Comparison of ENCODE assay signal across 21 cellular contexts in the genomic region with DNA sequence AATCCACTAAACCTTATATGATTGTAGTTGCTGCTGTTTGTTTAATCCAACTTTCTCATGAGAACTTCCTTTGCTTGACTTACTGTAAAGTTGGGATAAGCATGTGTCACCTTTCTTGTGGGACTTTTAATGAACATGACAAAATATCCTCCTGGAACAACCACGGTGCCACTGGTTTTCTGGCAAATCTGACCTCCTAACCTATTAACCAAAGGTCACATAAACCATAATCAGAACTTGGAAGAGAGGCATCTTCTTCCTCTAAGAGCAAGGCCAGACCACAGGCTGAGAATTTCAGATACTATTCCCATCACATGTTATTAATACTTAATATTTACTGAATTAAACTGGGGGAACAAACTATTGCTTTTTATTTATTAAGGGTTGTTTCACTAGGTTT. TPM values are rescaled to one million over a fixed set of nuclear protein-coding genes. Genes with fewer than 3 reads are reported as not detected.
DNase-seq lines count a peak whose midpoint lies in the region; ATAC-seq and TF ChIP-seq lines count a peak whose summit lies in the region.
"Had no signal": no experiment of that assay in that cellular context is flagged by ENCODE, and none has a peak within 500 bp of the region (broad histone marks: within the 10 kb centered on the region; RNA-seq: fewer than 3 reads in every experiment).

No MANE protein-coding gene starts in this region.

- H3K27ac ChIP-seq in IMR-90 (ENCODE audit: insufficient read depth, low read length) (no peak overlapping the region), muscle layer of duodenum (ENCODE audit: low read length) (peak overlapping the region; percentile 95), thoracic aorta (peak overlapping the region; percentile 8 to 90)
- H3K27ac ChIP-seq: cardiac muscle cell, neural progenitor cell had no signal

- H3K4me1 ChIP-seq in IMR-90 (ENCODE audit: control insufficient read depth, insufficient read depth, low read length) (peaks cover 2% of the 10 kb centered on the region; the same call in 1 of the 2 replicates), muscle layer of duodenum (ENCODE audit: control insufficient read depth in 1 of 2, insufficient read depth in 2 of 2, low read length in 2 of 2) (peaks cover 9 to 35% of the 10 kb centered on the region in 2 donors), thoracic aorta (ENCODE audit: control insufficient read depth in 1 of 2, low read depth in 2 of 2) (peaks cover 16 to 62% of the 10 kb centered on the region in 2 donors)

- no peak overlapping the region for H3K14ac ChIP-seq in IMR-90 (replicated peaks; ENCODE audit: low read depth, low read length)

- peaks cover 8% of the 10 kb centered on the region for H3K36me3 Mint-ChIP-seq in chondrocyte (ENCODE audit: low read depth)
- H3K36me3 Mint-ChIP-seq: activated naive CD8-positive, alpha-beta T cell treated with anti-CD3 and anti-CD28 coated beads for 36 hours; neural progenitor cell had no signal

- H3K27ac Mint-ChIP-seq in chondrocyte (ENCODE audit: unreplicated experiment), result no peak overlapping the region
- H3K27ac Mint-ChIP-seq: activated CD8-positive, alpha-beta T cell treated with anti-CD3 and anti-CD28 coated beads for 36 hours; activated naive CD8-positive, alpha-beta T cell treated with anti-CD3 and anti-CD28 coated beads for 36 hours; B cell; neural progenitor cell had no signal

- no peaks in the 10 kb centered on the region for H4K20me1 ChIP-seq in IMR-90 (ENCODE audit: insufficient read depth, low read length)

- H3K23ac ChIP-seq in IMR-90 (ENCODE audit: low read depth, low read length), result no peak overlapping the region

- no peak overlapping the region for H2BK15ac ChIP-seq in IMR-90 (ENCODE audit: low read depth, low read length)

- H3K4ac ChIP-seq in IMR-90 (ENCODE audit: low read depth, low read length), result no peak overlapping the region

- H4K5ac ChIP-seq in IMR-90 (ENCODE audit: low read depth, low read length), result no peak overlapping the region

- no peaks in the 10 kb centered on the region for H3K79me1 ChIP-seq in IMR-90 (ENCODE audit: low read depth in 1 of 2, low read length in 2 of 2)

- ATAC-seq in IMR-90 (ENCODE audit: low read depth) (no peak), thoracic aorta (ENCODE audit: insufficient number of reproducible peaks, low FRiP score, low read depth) (no peak)
- ATAC-seq: activated CD8-positive, alpha-beta T cell treated with anti-CD3 and anti-CD28 coated beads for 36 hours had no signal

- H3K27me3 Mint-ChIP-seq in chondrocyte (ENCODE audit: low read depth), result no peaks in the 10 kb centered on the region

- peak overlapping the region; percentile 89 for H3K4me3 Mint-ChIP-seq in chondrocyte (ENCODE audit: unreplicated experiment)
- H3K4me3 Mint-ChIP-seq: activated CD8-positive, alpha-beta T cell treated with anti-CD3 and anti-CD28 coated beads for 36 hours; activated naive CD8-positive, alpha-beta T cell treated with anti-CD3 and anti-CD28 coated beads for 36 hours; B cell; neural progenitor cell had no signal

- TF ChIP-seq RAD21 in IMR-90 (IDR thresholded peaks at IDR 0.05; ENCODE audit: low read length), result no peak

- H2BK20ac ChIP-seq in IMR-90 (ENCODE audit: low read depth, low read length), result no peak overlapping the region

- peaks cover 2% of the 10 kb centered on the region; the same call in 1 of the 2 replicates for H3K27me3 ChIP-seq in IMR-90 (ENCODE audit: control insufficient read depth, insufficient read depth, low read length)
- no peaks in the 10 kb centered on the region for H3K27me3 ChIP-seq in muscle layer of duodenum (ENCODE audit: low read depth, low read length)
- no peaks in the 10 kb centered on the region for H3K27me3 ChIP-seq in thoracic aorta (replicated peaks; ENCODE audit: insufficient read depth)

- 0 out of 2 replicates have a peak overlapping the region, but pooled peaks have one; percentile 36 for H3K4me2 ChIP-seq in IMR-90 (ENCODE audit: low read depth, low read length)
- H3K4me2 ChIP-seq: neural progenitor cell had no signal

- no peak overlapping the region for H3K56ac ChIP-seq in IMR-90 (ENCODE audit: extremely low read depth, insufficient read depth, low read length)

- H3K18ac ChIP-seq in IMR-90 (ENCODE audit: low read depth, low read length), result no peak overlapping the region

- H3K9ac ChIP-seq in IMR-90 (ENCODE audit: low read depth, low read length), result no peak overlapping the region
- H3K9ac ChIP-seq: neural progenitor cell had no signal

- no peak overlapping the region for H4K91ac ChIP-seq in IMR-90 (ENCODE audit: insufficient read depth, low read depth, low read length)

- no peak overlapping the region for H3K4me3 ChIP-seq in IMR-90 (ENCODE audit: insufficient read depth, low read depth, low read length)
- H3K4me3 ChIP-seq in muscle layer of duodenum (ENCODE audit: low read depth in 1 of 2, low read length in 2 of 2), result peak overlapping the region; percentile 81 to 97
- H3K4me3 ChIP-seq in thoracic aorta, result peak overlapping the region; percentile 94
- H3K4me3 ChIP-seq: cardiac muscle cell, MG63, neural progenitor cell had no signal

- peaks cover 5% of the 10 kb centered on the region; the same call in 1 of the 2 replicates for H3K9me1 ChIP-seq in IMR-90 (ENCODE audit: insufficient read depth, low read length)

- no peak for DNase-seq in IMR-90
- DNase-seq in chondrocyte (ENCODE audit: low spot score), result no peak
- no peak for DNase-seq in thoracic aorta (ENCODE audit: low spot score)
- no peak for DNase-seq in cerebellum (ENCODE audit: low spot score)
- DNase-seq in stimulated activated CD4-positive, alpha-beta T cell treated with anti-CD3 and anti-CD28 coated beads, Interleukin-1b, Interleukin-23, amount 100 ng/mL, for 48 hours, result no peak
- no peak for DNase-seq in glomerular visceral epithelial cell (ENCODE audit: extremely low spot score)
- DNase-seq: activated CD8-positive, alpha-beta T cell treated with anti-CD3 and anti-CD28 coated beads for 36 hours; activated naive CD8-positive, alpha-beta T cell treated with anti-CD3 and anti-CD28 coated beads for 36 hours; activated T-cell treated with anti-CD3 and anti-CD28 coated beads, Interleukin-2, amount 50 U/mL, for 48 hours; foreskin fibroblast; mesenchymal stem cell; MG63; NCI-H187 treated with DMSO at 0.1 percent for 48 hours; NCI-H446 treated with DMSO at 0.1 percent for 48 hours; retina; SHP77; stimulated activated CD4-positive, alpha-beta T cell treated with anti-CD3 and anti-CD28 coated beads, Interleukin-2, amount 100 ng/mL, for 48 hours had no signal

- intact Hi-C loops in IMR-90 (cut with micrococcal nuclease), result no loop called here

- no peak overlapping the region for H2BK120ac ChIP-seq in IMR-90 (ENCODE audit: low read depth, low read length)

- peaks cover 7% of the 10 kb centered on the region; the same call in 1 of the 2 replicates for H3K36me3 ChIP-seq in IMR-90 (ENCODE audit: control insufficient read depth, insufficient read depth, low read length)
- peaks cover 10% of the 10 kb centered on the region in 2 donors for H3K36me3 ChIP-seq in muscle layer of duodenum (ENCODE audit: control insufficient read depth in 1 of 2, insufficient read depth in 2 of 2, low read length in 2 of 2)
- peaks cover 3% of the 10 kb centered on the region for H3K36me3 ChIP-seq in thoracic aorta
- H3K36me3 ChIP-seq: cardiac muscle cell, MG63, neural progenitor cell had no signal

- no peak overlapping the region for H2BK5ac ChIP-seq in IMR-90 (ENCODE audit: low read depth, low read length, poor library complexity, severe bottlenecking)

- CTCF ChIA-PET in IMR-90 (lab: Yijun Ruan, JAX), result no interaction called here

- no peak for TF ChIP-seq CTCF in IMR-90 (conservative IDR thresholded peaks at IDR 0.05; ENCODE audit: low read depth, low read length)
- TF ChIP-seq CTCF in chondrocyte (IDR thresholded peaks at IDR 0.05), result no peak
- no peak for TF ChIP-seq CTCF in thoracic aorta (IDR thresholded peaks at IDR 0.05)

- no peak for TF ChIP-seq POLR2A in IMR-90 (IDR thresholded peaks at IDR 0.05; ENCODE audit: low read depth, low read length)

- H3K9me3 Mint-ChIP-seq in chondrocyte (ENCODE audit: low read depth), result no peaks in the 10 kb centered on the region
- H3K9me3 Mint-ChIP-seq: activated CD8-positive, alpha-beta T cell treated with anti-CD3 and anti-CD28 coated beads for 36 hours; activated naive CD8-positive, alpha-beta T cell treated with anti-CD3 and anti-CD28 coated beads for 36 hours; neural progenitor cell had no signal

- H4K8ac ChIP-seq in IMR-90 (ENCODE audit: low read depth in 2 of 2, low read length in 2 of 2), result no peak overlapping the region

- no TSS peak for BruUV-seq in IMR-90 (replicated peaks; lab: Mats Ljungman, UMichigan)

- peaks cover 62% of the 10 kb centered on the region for H3K4me1 Mint-ChIP-seq in chondrocyte (ENCODE audit: low read depth)

- in situ Hi-C loops in IMR-90 (cut with MboI; ENCODE audit: low sequenced_read_pairs), result no loop called here

- H2AK5ac ChIP-seq in IMR-90 (ENCODE audit: low read depth, low read length), result no peak overlapping the region

- H2AK9ac ChIP-seq in IMR-90 (replicated peaks; ENCODE audit: low read depth, low read length, poor library complexity), result no peak overlapping the region

- no peak overlapping the region for H2AFZ ChIP-seq in IMR-90 (replicated peaks; ENCODE audit: low read length, poor library complexity)
- H2AFZ ChIP-seq: neural progenitor cell had no signal

- H3K9me3 ChIP-seq in IMR-90 (ENCODE audit: control insufficient read depth, insufficient read depth, low read length), result no peaks in the 10 kb centered on the region
- no peaks in the 10 kb centered on the region for H3K9me3 ChIP-seq in muscle layer of duodenum (ENCODE audit: control insufficient read depth in 1 of 2, low read length in 2 of 2)
- no peaks in the 10 kb centered on the region for H3K9me3 ChIP-seq in thoracic aorta
- H3K9me3 ChIP-seq: MG63 had no signal

- POLR2A ChIA-PET in IMR-90 (lab: Charles Lee; ENCODE audit: unreplicated experiment), result no interaction called here

- dilution Hi-C loops in IMR-90 (cut with HindIII; ENCODE audit: low sequenced_read_pairs, unreplicated experiment), result no loop called here

- WGBS in IMR-90 (ENCODE audit: extremely low coverage in 2 of 2, insufficient read length in 1 of 2), 2 experiments, result no CpG with 5 or more reads among the region's 1 CpG

TF ChIP-seq in IMR-90, 13 proteins besides CTCF, POLR2A, EP300 and RAD21:
- TF ChIP-seq CEBPB (IDR thresholded peaks at IDR 0.05; ENCODE audit: low read depth, low read length) (no peak), FOS (IDR thresholded peaks at IDR 0.05; ENCODE audit: low read depth, low read length) (no peak), RFX5 (IDR thresholded peaks at IDR 0.05; ENCODE audit: low read depth, low read length) (no peak), NFE2L2 (IDR thresholded peaks at IDR 0.05; ENCODE audit: low read depth, low read length) (no peak)

RNA-seq across cellular contexts. Expression of a gene that starts 2.3 kb away (rescaled TPM):
- total RNA-seq in IMR-90 (2012; rRNA removed) (3.9 and 5.0 TPM in 2 replicates), chondrocyte (15.0 to 21.7 TPM (median 20.3 TPM) in 3 replicates), thoracic aorta (100 to 1,000 TPM in 1 of 2 donors, 10 to 100 TPM in 1; 76.5 to 118 TPM), cerebellum (11.1 TPM)
- 1.3 and 1.5 TPM in 2 replicates for polyA plus RNA-seq in IMR-90 (2012; rRNA removed)
- 1.0 and 1.5 TPM in 2 replicates for polyA plus RNA-seq in IMR-90 (2012; cell fraction: cytosol; rRNA removed)
- polyA plus RNA-seq in IMR-90 (2012; cell fraction: nucleus; rRNA removed; ENCODE audit: low replicate concordance), result 0.25 and 1.4 TPM in 2 replicates
